Comparison of ENCODE assay signal across 8 cellular contexts in genomic region chr12:95336387-95337067, GRCh38.
DNase-seq lines count a peak whose midpoint lies in the region; ATAC-seq and TF ChIP-seq lines count a peak whose summit lies in the region.

No MANE protein-coding gene starts in this region.

- peak; percentile 3 to 96 (median 50) for DNase-seq in C1 segment of cervical spinal cord (lab: John Stamatoyannopoulos, UW)
- no peak for DNase-seq in NB4 (ENCODE audit: low read depth)
- peak; percentile 60 for DNase-seq in SW480 (ENCODE audit: low spot score)
- DNase-seq in foreskin melanocyte = peak; percentile 70
- no peak for DNase-seq in NOMO-1 treated with dmso at 0.1 percent for 144 hours (lab: John Stamatoyannopoulos, UW; ENCODE audit: unreplicated experiment)

- peak overlapping the region; percentile 97 for H2AFZ ChIP-seq in neuron (ENCODE audit: low read depth, low read length)

- peak; percentile 14 for TF ChIP-seq CTCF in NB4 (IDR thresholded peaks at IDR 0.05; ENCODE audit: low read depth, low read length)

- no peaks in the 10 kb centered on the region for H3K36me3 ChIP-seq in neuron (ENCODE audit: insufficient read depth, low read length)

- H3K4me3 ChIP-seq in NB4 (ENCODE audit: low read depth, low read length) (no peak overlapping the region), neuron (ENCODE audit: low read length) (peak overlapping the region; percentile 44)

- H3K9me3 ChIP-seq in neuron (ENCODE audit: low read length) = no peaks in the 10 kb centered on the region

- H3K27me3 ChIP-seq in neuron (ENCODE audit: insufficient read depth, low read length) = no peaks in the 10 kb centered on the region

- ATAC-seq in HG03039 (IDR thresholded peaks at IDR 0.05; ENCODE audit: unreplicated experiment) = no peak
- ATAC-seq in GM19467 (IDR thresholded peaks at IDR 0.05; ENCODE audit: unreplicated experiment) = no peak

- TF ChIP-seq POLR2A in NB4 (IDR thresholded peaks at IDR 0.05; ENCODE audit: extremely low read depth, insufficient read length) = no peak

- H3K4me1 ChIP-seq in neuron (ENCODE audit: insufficient read depth, low read length) = peaks cover 8% of the 10 kb centered on the region

Comparison
In these comparisons a context has a peak if more than half of its experiments do, and no peak if none do; other contexts are left out.
1. DNase-seq: peak in C1 segment of cervical spinal cord (14 of 14), SW480 (single experiment) and foreskin melanocyte (single experiment); none in NB4 (single experiment) and NOMO-1 treated with dmso at 0.1 percent for 144 hours (single experiment).